ENCODE assay signal across 1 cellular context in the genomic region with DNA sequence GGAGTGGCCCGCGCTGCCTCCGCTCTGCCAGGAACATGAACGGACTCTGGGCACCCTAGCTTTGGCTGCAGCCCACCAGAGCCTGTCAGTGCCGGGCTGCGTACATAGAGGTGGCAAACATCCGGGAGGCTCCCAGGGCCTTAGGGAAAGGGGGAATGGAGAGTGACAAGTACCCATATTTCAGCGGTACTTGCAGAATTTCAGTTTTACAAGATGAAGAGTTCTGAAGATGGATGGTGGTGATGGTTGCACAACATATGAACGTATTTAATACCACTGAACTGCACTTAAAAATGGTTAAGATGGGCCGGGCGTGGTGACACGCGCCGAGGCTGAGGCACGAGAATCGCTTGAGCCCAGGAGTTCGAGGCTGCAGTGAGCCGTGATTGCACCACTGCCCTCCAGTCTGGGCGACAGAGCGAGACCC.
TF ChIP-seq lines count a peak whose summit lies in the region.

No MANE protein-coding gene starts in this region.

TF ChIP-seq in IMR-90, 13 proteins besides CTCF, POLR2A, EP300 and RAD21:
- TF ChIP-seq MXI1 (IDR thresholded peaks at IDR 0.05; ENCODE audit: borderline replicate concordance, low read depth, low read length) (0 out of 2 replicates have a peak, but pooled peaks have one; percentile 43), BHLHE40 (IDR thresholded peaks at IDR 0.05; ENCODE audit: low read depth, low read length) (no peak), CEBPB (IDR thresholded peaks at IDR 0.05; ENCODE audit: low read depth, low read length) (peak; percentile 76)
